24 cellular contexts compared by ENCODE assay signal in genomic region chr1:8560035-8560434, GRCh38.
DNase-seq lines count a peak whose midpoint lies in the region; TF ChIP-seq lines count a peak whose summit lies in the region.
"Had no signal": no experiment of that assay in that cellular context is flagged by ENCODE, and none has a peak within 500 bp of the region (broad histone marks: within the 10 kb centered on the region; RNA-seq: fewer than 3 reads in every experiment).

No MANE protein-coding gene starts in this region.

- no peak overlapping the region for H3K4me3 Mint-ChIP-seq in activated T-helper 2 cell treated with anti-CD3 and anti-CD28 coated beads, Interferon-gamma antibody, Interleukin-2, Interleukin-4, amounts not matched to agents 10 μg/mL and 5 μg/mL and 100 μg/mL, durations not matched to agents 14 hours and 24 hours and 36 hours (ENCODE audit: low read depth)
- no peak overlapping the region for H3K4me3 Mint-ChIP-seq in progenitor cell of endocrine pancreas (ENCODE audit: low read depth)
- H3K4me3 Mint-ChIP-seq in activated naive CD8-positive, alpha-beta T cell treated with anti-CD3 and anti-CD28 coated beads for 36 hours = no peak overlapping the region
- H3K4me3 Mint-ChIP-seq: activated CD4-positive, alpha-beta T cell treated with anti-CD3 and anti-CD28 coated beads, Interleukin-2, amount 10 ng/mL, durations not matched to agents 7 days and 5 days; activated naive CD8-positive, alpha-beta T cell treated with anti-CD3 and anti-CD28 coated beads, Interleukin-2, amount 50 U/mL, for 24 hours; CD4-positive, alpha-beta memory T cell; central memory CD8-positive, alpha-beta T cell; T-helper 17 cell had no signal

- H3K36me3 Mint-ChIP-seq in activated T-helper 2 cell treated with anti-CD3 and anti-CD28 coated beads, Interferon-gamma antibody, Interleukin-2, Interleukin-4, amounts not matched to agents 10 μg/mL and 5 μg/mL and 100 μg/mL, durations not matched to agents 14 hours and 24 hours and 36 hours (ENCODE audit: low read depth) = peaks cover 32% of the 10 kb centered on the region
- H3K36me3 Mint-ChIP-seq in progenitor cell of endocrine pancreas (ENCODE audit: insufficient read depth) = peaks cover 15% of the 10 kb centered on the region
- peaks cover 6% of the 10 kb centered on the region for H3K36me3 Mint-ChIP-seq in activated naive CD8-positive, alpha-beta T cell treated with anti-CD3 and anti-CD28 coated beads for 36 hours
- H3K36me3 Mint-ChIP-seq: CD4-positive, alpha-beta memory T cell had no signal

- H3K27me3 Mint-ChIP-seq in activated T-helper 2 cell treated with anti-CD3 and anti-CD28 coated beads, Interferon-gamma antibody, Interleukin-2, Interleukin-4, amounts not matched to agents 10 μg/mL and 5 μg/mL and 100 μg/mL, durations not matched to agents 14 hours and 24 hours and 36 hours (ENCODE audit: low read depth) = no peaks in the 10 kb centered on the region
- H3K27me3 Mint-ChIP-seq in progenitor cell of endocrine pancreas = no peaks in the 10 kb centered on the region
- no peaks in the 10 kb centered on the region for H3K27me3 Mint-ChIP-seq in activated naive CD8-positive, alpha-beta T cell treated with anti-CD3 and anti-CD28 coated beads for 36 hours
- H3K27me3 Mint-ChIP-seq: activated CD4-positive, alpha-beta T cell treated with anti-CD3 and anti-CD28 coated beads, Interleukin-2, amount 10 ng/mL, durations not matched to agents 7 days and 5 days; activated naive CD8-positive, alpha-beta T cell treated with anti-CD3 and anti-CD28 coated beads, Interleukin-2, amount 50 U/mL, for 24 hours; CD4-positive, alpha-beta memory T cell; central memory CD8-positive, alpha-beta T cell; T-helper 17 cell had no signal

- DNase-seq in SKM-1 treated with dmso at 0.1 percent for 144 hours (lab: John Stamatoyannopoulos, UW; ENCODE audit: unreplicated experiment) (peak; percentile 25), SKM-1 (lab: John Stamatoyannopoulos, UW; ENCODE audit: unreplicated experiment) (no peak), MV-4-11 (lab: John Stamatoyannopoulos, UW) (peak; percentile 64), progenitor cell of endocrine pancreas (ENCODE audit: low spot score, unreplicated experiment) (no peak), GM19240 (ENCODE audit: insufficient read length, low spot score) (no peak), NCI-H524 (lab: John Stamatoyannopoulos, UW) (no peak)
- no peak for DNase-seq in activated T-helper 2 cell treated with anti-CD3 and anti-CD28 coated beads, Interferon-gamma antibody, Interleukin-2, Interleukin-4, amounts not matched to agents 10 μg/mL and 5 μg/mL and 100 μg/mL, durations not matched to agents 14 hours and 24 hours and 36 hours (ENCODE audit: low spot score)
- DNase-seq in activated naive CD8-positive, alpha-beta T cell treated with anti-CD3 and anti-CD28 coated beads for 36 hours = no peak
- DNase-seq: 8988T; activated CD4-positive, alpha-beta T cell treated with anti-CD3 and anti-CD28 coated beads, Interleukin-2, amount 10 ng/mL, durations not matched to agents 7 days and 5 days; activated gamma-delta T cell treated with Interleukin-2 at 50 U/mL for 16 hours; activated naive CD8-positive, alpha-beta T cell treated with anti-CD3 and anti-CD28 coated beads, Interleukin-2, amount 50 U/mL, for 24 hours; CD4-positive, alpha-beta memory T cell; EL; hippocampal formation; IMR-90; left cardiac atrium; mammary epithelial cell; NCI-H1105; NCI-H1930; NCI-H526 treated with DMSO at 0.1 percent for 48 hours; stimulated activated naive CD8-positive, alpha-beta T cell treated with anti-CD3 and anti-CD28 coated beads, Interleukin-15, Interleukin-2, amounts not matched to agents 100 U/mL and 50 U/mL, for 24 hours; T-helper 17 cell had no signal

- no peak for TF ChIP-seq CTCF in progenitor cell of endocrine pancreas (IDR thresholded peaks at IDR 0.05; ENCODE audit: unreplicated experiment)

- H3K27ac Mint-ChIP-seq in activated T-helper 2 cell treated with anti-CD3 and anti-CD28 coated beads, Interferon-gamma antibody, Interleukin-2, Interleukin-4, amounts not matched to agents 10 μg/mL and 5 μg/mL and 100 μg/mL, durations not matched to agents 14 hours and 24 hours and 36 hours = peak overlapping the region; percentile 85
- peak overlapping the region; percentile 37 for H3K27ac Mint-ChIP-seq in progenitor cell of endocrine pancreas
- no peak overlapping the region for H3K27ac Mint-ChIP-seq in activated naive CD8-positive, alpha-beta T cell treated with anti-CD3 and anti-CD28 coated beads for 36 hours
- H3K27ac Mint-ChIP-seq: activated naive CD8-positive, alpha-beta T cell treated with anti-CD3 and anti-CD28 coated beads, Interleukin-2, amount 50 U/mL, for 24 hours; T-helper 17 cell had no signal

- intact Hi-C loops in activated T-helper 2 cell treated with anti-CD3 and anti-CD28 coated beads, Interferon-gamma antibody, Interleukin-2, Interleukin-4, amounts not matched to agents 10 μg/mL and 5 μg/mL and 100 μg/mL, durations not matched to agents 14 hours and 24 hours and 36 hours (cut with micrococcal nuclease) = loop anchor here (1.0 to 2.0 kb wide), 6 partner anchors 45 to 289 kb away; no protein-coding TSS in a partner anchor

- no peaks in the 10 kb centered on the region for H3K9me3 Mint-ChIP-seq in activated T-helper 2 cell treated with anti-CD3 and anti-CD28 coated beads, Interferon-gamma antibody, Interleukin-2, Interleukin-4, amounts not matched to agents 10 μg/mL and 5 μg/mL and 100 μg/mL, durations not matched to agents 14 hours and 24 hours and 36 hours
- H3K9me3 Mint-ChIP-seq in progenitor cell of endocrine pancreas (ENCODE audit: low read depth) = no peaks in the 10 kb centered on the region
- H3K9me3 Mint-ChIP-seq in activated naive CD8-positive, alpha-beta T cell treated with anti-CD3 and anti-CD28 coated beads for 36 hours = no peaks in the 10 kb centered on the region
- H3K9me3 Mint-ChIP-seq: activated CD4-positive, alpha-beta T cell treated with anti-CD3 and anti-CD28 coated beads, Interleukin-2, amount 10 ng/mL, durations not matched to agents 7 days and 5 days; activated naive CD8-positive, alpha-beta T cell treated with anti-CD3 and anti-CD28 coated beads, Interleukin-2, amount 50 U/mL, for 24 hours; CD4-positive, alpha-beta memory T cell; central memory CD8-positive, alpha-beta T cell had no signal

- peaks cover 58% of the 10 kb centered on the region for H3K4me1 Mint-ChIP-seq in activated T-helper 2 cell treated with anti-CD3 and anti-CD28 coated beads, Interferon-gamma antibody, Interleukin-2, Interleukin-4, amounts not matched to agents 10 μg/mL and 5 μg/mL and 100 μg/mL, durations not matched to agents 14 hours and 24 hours and 36 hours (ENCODE audit: low read depth)
- peaks cover 23% of the 10 kb centered on the region for H3K4me1 Mint-ChIP-seq in progenitor cell of endocrine pancreas (ENCODE audit: low read depth)
- peaks cover 35% of the 10 kb centered on the region for H3K4me1 Mint-ChIP-seq in activated naive CD8-positive, alpha-beta T cell treated with anti-CD3 and anti-CD28 coated beads for 36 hours
- H3K4me1 Mint-ChIP-seq: central memory CD8-positive, alpha-beta T cell had no signal

Comparison
In these comparisons a context has a peak if more than half of its experiments do, and no peak if none do; other contexts are left out.
1. DNase-seq: peak in SKM-1 treated with dmso at 0.1 percent for 144 hours (single experiment) and MV-4-11 (single experiment); none in SKM-1 (single experiment), activated T-helper 2 cell treated with anti-CD3 and anti-CD28 coated beads, Interferon-gamma antibody, Interleukin-2, Interleukin-4, amounts not matched to agents 10 μg/mL and 5 μg/mL and 100 μg/mL, durations not matched to agents 14 hours and 24 hours and 36 hours (single experiment), progenitor cell of endocrine pancreas (single experiment), activated naive CD8-positive, alpha-beta T cell treated with anti-CD3 and anti-CD28 coated beads for 36 hours (single experiment), GM19240 (single experiment) and NCI-H524 (0 of 2).